11 cellular contexts compared by ENCODE assay signal in the genomic region with DNA sequence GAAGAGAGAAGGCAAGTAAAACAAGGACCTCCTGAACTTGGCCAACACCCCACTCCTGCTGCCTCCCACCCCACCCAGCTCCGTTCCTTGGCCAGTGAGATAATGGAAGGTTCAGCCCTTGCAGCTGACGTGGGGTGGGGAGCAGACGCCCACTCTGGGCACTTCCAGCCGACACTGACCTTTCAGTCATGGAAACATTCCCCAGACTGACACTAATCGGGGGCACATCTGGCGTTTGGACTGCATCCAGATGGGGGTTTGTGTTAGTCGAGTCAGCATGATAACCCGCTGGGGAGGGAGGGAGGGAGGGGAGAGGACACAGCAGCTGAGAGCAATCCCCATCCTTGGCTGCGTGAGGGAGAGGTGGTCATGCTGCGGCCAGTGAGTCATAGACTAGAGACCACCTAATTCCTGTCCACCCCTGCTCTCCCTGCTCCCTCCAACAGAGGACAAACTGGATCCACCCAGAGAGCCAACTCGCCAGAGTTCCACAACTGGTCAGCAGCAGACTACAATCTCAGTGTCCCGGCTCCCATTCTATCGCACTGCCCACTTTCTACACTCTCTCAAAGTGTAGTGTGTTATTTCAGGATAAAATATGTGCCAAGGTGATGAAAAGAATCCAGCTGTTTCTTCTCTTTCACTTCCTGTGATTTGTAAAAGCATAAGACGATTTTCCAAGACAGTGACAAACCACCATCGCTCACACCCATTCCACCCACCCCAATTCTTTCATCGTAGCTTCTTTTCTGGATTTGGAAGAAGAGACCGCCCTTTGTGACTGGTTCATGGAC.
DNase-seq lines count a peak whose midpoint lies in the region; ATAC-seq and TF ChIP-seq lines count a peak whose summit lies in the region.
"Had no signal": no experiment of that assay in that cellular context is flagged by ENCODE, and none has a peak within 500 bp of the region (broad histone marks: within the 10 kb centered on the region; RNA-seq: fewer than 3 reads in every experiment).

No MANE protein-coding gene starts in this region.

- H3K27me3 ChIP-seq in esophagus muscularis mucosa, result no peaks in the 10 kb centered on the region

- no peaks in the 10 kb centered on the region for H3K36me3 ChIP-seq in esophagus muscularis mucosa

- ATAC-seq in GM21825 (IDR thresholded peaks at IDR 0.05; ENCODE audit: unreplicated experiment), result no peak
- ATAC-seq: stimulated activated naive CD8-positive, alpha-beta T cell treated with anti-CD3 and anti-CD28 coated beads, Interleukin-15, Interleukin-2, amounts not matched to agents 100 U/mL and 50 U/mL, for 24 hours had no signal

- H3K27ac ChIP-seq in esophagus muscularis mucosa (replicated peaks in 1 of 4), result peak overlapping the region in 3 of 4 donors; percentile 40 to 72 (median 42)

- peak overlapping the region; percentile 52 for H3K4me3 Mint-ChIP-seq in type B pancreatic cell
- H3K4me3 Mint-ChIP-seq: activated B cell treated with CpG ODN at 0.5 μM for 24 hours had no signal

- TF ChIP-seq CTCF in esophagus muscularis mucosa (IDR thresholded peaks at IDR 0.05) (no peak), type B pancreatic cell (conservative IDR thresholded peaks at IDR 0.05) (no peak)

- peak; percentile 78 for DNase-seq in NCI-H82 treated with DMSO at 0.1 percent for 48 hours (lab: John Stamatoyannopoulos, UW; ENCODE audit: unreplicated experiment)
- DNase-seq in esophagus muscularis mucosa (ENCODE audit: extremely low spot score), result peak; percentile 93
- peak; percentile 54 for DNase-seq in mucosa of gallbladder (ENCODE audit: low spot score)
- DNase-seq in type B pancreatic cell (ENCODE audit: extremely low spot score, unreplicated experiment), result peak; percentile 77
- no peak for DNase-seq in NCI-H128 (lab: John Stamatoyannopoulos, UW; ENCODE audit: unreplicated experiment)
- no peak for DNase-seq in NCI-H1436 (lab: John Stamatoyannopoulos, UW)
- no peak for DNase-seq in NCI-H146 treated with DMSO at 0.1 percent for 48 hours (lab: John Stamatoyannopoulos, UW; ENCODE audit: unreplicated experiment)
- DNase-seq: activated B cell treated with CpG ODN at 0.5 μM for 24 hours; activated naive CD4-positive, alpha-beta T cell; stimulated activated naive CD8-positive, alpha-beta T cell treated with anti-CD3 and anti-CD28 coated beads, Interleukin-15, Interleukin-2, amounts not matched to agents 100 U/mL and 50 U/mL, for 24 hours had no signal

- 34% methylated on average over 14 of the region's 17 CpGs for WGBS in esophagus muscularis mucosa

- H3K9me3 ChIP-seq in esophagus muscularis mucosa, result no peaks in the 10 kb centered on the region

- H3K27me3 Mint-ChIP-seq in type B pancreatic cell, result peaks cover 25% of the 10 kb centered on the region

- H3K4me1 ChIP-seq in esophagus muscularis mucosa, result peaks cover 27 to 46% (median 41%) of the 10 kb centered on the region in 4 donors

- no peak for TF ChIP-seq EP300 in esophagus muscularis mucosa (IDR thresholded peaks at IDR 0.05)

- H3K9me3 Mint-ChIP-seq in type B pancreatic cell, result peaks cover 3% of the 10 kb centered on the region
- H3K9me3 Mint-ChIP-seq: activated B cell treated with CpG ODN at 0.5 μM for 24 hours had no signal

- H3K36me3 Mint-ChIP-seq in type B pancreatic cell, result no peaks in the 10 kb centered on the region

- H3K27ac Mint-ChIP-seq in type B pancreatic cell, result no peak overlapping the region
- H3K27ac Mint-ChIP-seq: activated B cell treated with CpG ODN at 0.5 μM for 24 hours had no signal

- peaks cover 71% of the 10 kb centered on the region for H3K4me1 Mint-ChIP-seq in type B pancreatic cell (ENCODE audit: unreplicated experiment)
- H3K4me1 Mint-ChIP-seq: activated B cell treated with CpG ODN at 0.5 μM for 24 hours had no signal

- TF ChIP-seq POLR2A in esophagus muscularis mucosa (IDR thresholded peaks at IDR 0.05; ENCODE audit: low read depth), result no peak

- H3K4me3 ChIP-seq in esophagus muscularis mucosa, result peak overlapping the region in 1 of 4 donors; percentile 12

- intact Hi-C loops in esophagus muscularis mucosa (cut with DNase I), result no loop called here

Comparison
In these comparisons a context has a peak if more than half of its experiments do, and no peak if none do; other contexts are left out.
1. DNase-seq: peak in NCI-H82 treated with DMSO at 0.1 percent for 48 hours (single experiment), esophagus muscularis mucosa (single experiment), mucosa of gallbladder (single experiment) and type B pancreatic cell (single experiment); none in NCI-H128 (single experiment), NCI-H1436 (single experiment) and NCI-H146 treated with DMSO at 0.1 percent for 48 hours (single experiment).